Comparison of ENCODE assay signal across 7 cellular contexts in the genomic region with DNA sequence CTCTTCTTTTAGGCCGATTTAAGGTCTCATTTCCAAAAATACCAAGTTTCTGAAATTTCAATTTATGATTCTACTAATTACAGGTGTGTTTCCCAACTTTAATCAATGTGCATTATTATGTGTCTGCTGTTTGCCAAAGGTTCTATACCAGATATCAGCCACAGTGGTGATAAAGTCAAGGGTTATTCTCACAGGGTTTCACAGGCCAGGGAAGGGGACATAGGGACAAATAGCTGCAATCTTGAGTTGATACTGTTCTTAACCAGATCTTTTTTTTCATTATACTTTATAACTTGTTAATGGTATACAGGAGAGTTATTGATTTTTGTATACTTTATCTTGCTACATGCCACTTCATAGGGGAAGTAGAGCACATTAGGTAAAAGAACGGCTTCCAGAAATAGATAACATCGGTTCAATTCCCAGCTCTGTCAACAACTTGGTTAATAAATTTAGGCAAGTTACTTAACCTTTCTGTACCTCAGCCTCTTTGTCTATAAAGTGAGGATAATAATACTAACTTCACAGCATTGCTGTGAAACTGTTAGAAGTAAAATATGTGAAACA. TPM values are rescaled to one million over a fixed set of nuclear protein-coding genes. Genes with fewer than 3 reads are reported as not detected.
"Had no signal": no experiment of that assay in that cellular context is flagged by ENCODE, and none has a peak within 500 bp of the region (broad histone marks: within the 10 kb centered on the region; RNA-seq: fewer than 3 reads in every experiment).

No MANE protein-coding gene starts in this region.

- H3K4me3 ChIP-seq: GM23338, K562 had no signal

- H3K9me3 Mint-ChIP-seq: GM23338, H9 had no signal

- ATAC-seq: GM23338, K562 had no signal

- H3K27ac Mint-ChIP-seq: GM23338, H9 had no signal

- H3K4me1 Mint-ChIP-seq: GM23338, H9 had no signal

- H3K4me3 Mint-ChIP-seq: GM23338, H9 had no signal

- H3K27ac ChIP-seq: HL-60 had no signal

- DNase-seq: H9, HCEC 1CT, IMR-90 had no signal

RNA-seq across cellular contexts. Expression of a gene that starts 31.9 kb away (rescaled TPM):
- total RNA-seq: HT1080 had no signal
